In genomic region chr11:119764108-119764874, GRCh38 we compare ENCODE assay signal across 9 cellular contexts. TPM values are rescaled to one million over a fixed set of nuclear protein-coding genes. Genes with fewer than 3 reads are reported as not detected.
A peak's percentile ranks its signal among the peaks of the same experiment; 100 is the strongest.
DNase-seq lines count a peak whose midpoint lies in the region; ATAC-seq and TF ChIP-seq lines count a peak whose summit lies in the region.
"Had no signal": no experiment of that assay in that cellular context is flagged by ENCODE, and none has a peak within 500 bp of the region (broad histone marks: within the 10 kb centered on the region; RNA-seq: fewer than 3 reads in every experiment).

No MANE protein-coding gene starts in this region.

- TF ChIP-seq CTCF in AG10803 (conservative IDR thresholded peaks at IDR 0.05; ENCODE audit: low read length) (no peak), fibroblast of lung (conservative IDR thresholded peaks at IDR 0.05 in 1 of 2, IDR thresholded peaks at IDR 0.05 in 1 of 2; ENCODE audit: low read depth in 1 of 2, low read length in 2 of 2) (no peak), GM20000 (IDR thresholded peaks at IDR 0.05; ENCODE audit: extremely low read depth, missing control alignments) (no peak), MM.1S (IDR thresholded peaks at IDR 0.05; ENCODE audit: low read length) (no peak)

- no peak for ATAC-seq in GM18517 (IDR thresholded peaks at IDR 0.05; ENCODE audit: unreplicated experiment)

- H3K27me3 ChIP-seq in fibroblast of lung (ENCODE audit: control insufficient read depth, insufficient read depth, low read length) (peaks cover 4% of the 10 kb centered on the region), MM.1S (replicated peaks; ENCODE audit: insufficient read depth, low read length) (peaks cover 28% of the 10 kb centered on the region)

- H3K79me2 ChIP-seq in fibroblast of lung (ENCODE audit: control insufficient read depth, insufficient read depth, low read length) (no peaks in the 10 kb centered on the region), MM.1S (ENCODE audit: low read length) (no peaks in the 10 kb centered on the region)

- H2AFZ ChIP-seq in fibroblast of lung (ENCODE audit: low read length): no peak overlapping the region
- H2AFZ ChIP-seq in MM.1S (ENCODE audit: low read length): no peak overlapping the region

- H3K4me3 ChIP-seq in AG10803 (ENCODE audit: low read length) (no peak overlapping the region), fibroblast of lung (replicated peaks in 1 of 4; ENCODE audit: control extremely low read depth in 1 of 4, insufficient read depth in 1 of 4, low read depth in 3 of 4, low read length in 4 of 4) (no peak overlapping the region), MM.1S (ENCODE audit: low read length) (no peak overlapping the region)

- H3K9me2 ChIP-seq in MM.1S (replicated peaks; ENCODE audit: insufficient read depth, low read length): no peaks in the 10 kb centered on the region

- peak; percentile 69 for DNase-seq in AG10803 (ENCODE audit: low read depth)
- peak; percentile 73 for DNase-seq in NCI-H2029 treated with DMSO at 0.1 percent for 48 hours (lab: John Stamatoyannopoulos, UW)
- peak; percentile 18 to 79 for DNase-seq in fibroblast of lung (ENCODE audit: low read depth in 2 of 2)
- peak; percentile 72 for DNase-seq in myocyte (ENCODE audit: low read depth)
- DNase-seq in GM20000 (ENCODE audit: low spot score): no peak
- no peak for DNase-seq in epidermal melanocyte (ENCODE audit: insufficient read length, low spot score)
- no peak for DNase-seq in MM.1S

- H3K36me3 ChIP-seq in fibroblast of lung (ENCODE audit: control insufficient read depth, insufficient read depth, low read length): no peaks in the 10 kb centered on the region
- H3K36me3 ChIP-seq in MM.1S (replicated peaks; ENCODE audit: insufficient read depth, low read length): no peaks in the 10 kb centered on the region

- H3K27ac ChIP-seq in fibroblast of lung (ENCODE audit: insufficient read depth, low read length): no peak overlapping the region
- no peak overlapping the region for H3K27ac ChIP-seq in MM.1S (ENCODE audit: low read length)
- H3K27ac ChIP-seq: C4-2B had no signal

- no peaks in the 10 kb centered on the region for H3K9me3 ChIP-seq in fibroblast of lung (ENCODE audit: control insufficient read depth, insufficient read depth, low read depth, low read length)
- no peaks in the 10 kb centered on the region for H3K9me3 ChIP-seq in MM.1S (replicated peaks; ENCODE audit: insufficient read depth, low read length)

- H3K4me2 ChIP-seq in fibroblast of lung (ENCODE audit: extremely low read depth, insufficient read depth, low read length) (no peak overlapping the region), MM.1S (ENCODE audit: low read depth, low read length) (no peak overlapping the region)

- H3K9ac ChIP-seq in fibroblast of lung (ENCODE audit: insufficient read depth, low read length) (no peak overlapping the region), MM.1S (ENCODE audit: low read length) (no peak overlapping the region)

- H3F3A ChIP-seq in MM.1S (ENCODE audit: insufficient read depth, low read length): no peaks in the 10 kb centered on the region

- no peaks in the 10 kb centered on the region for H4K20me1 ChIP-seq in fibroblast of lung (ENCODE audit: control insufficient read depth, extremely low read depth, insufficient read depth, low read length)
- H4K20me1 ChIP-seq in MM.1S (ENCODE audit: insufficient read depth, low read length): no peaks in the 10 kb centered on the region

- H3K4me1 ChIP-seq in fibroblast of lung (ENCODE audit: control insufficient read depth, extremely low read depth, insufficient read depth, low read length) (peaks cover 2% of the 10 kb centered on the region), MM.1S (ENCODE audit: low read length) (no peaks in the 10 kb centered on the region)

RNA-seq across cellular contexts. Expression of gene NECTIN1, which starts 35.3 kb away (rescaled TPM):
- total RNA-seq in fibroblast of lung: 2.8 and 3.3 TPM in 2 replicates
- 2.0 and 9.2 TPM in 2 replicates for polyA plus RNA-seq in fibroblast of lung
- polyA plus RNA-seq in fibroblast of lung (2012): 3.7 and 10.2 TPM in 2 replicates
- polyA minus RNA-seq in fibroblast of lung (ENCODE audit: low replicate concordance): 21.8 and 42.2 TPM in 2 replicates
- 3.4 and 4.0 TPM in 2 replicates for total RNA-seq in myocyte
- 6.0 TPM for polyA plus RNA-seq in myocyte (2012)

Comparison
In these comparisons a context has a peak if more than half of its experiments do, and no peak if none do; other contexts are left out.
1. DNase-seq: peak in AG10803 (single experiment), NCI-H2029 treated with DMSO at 0.1 percent for 48 hours (single experiment), fibroblast of lung (2 of 2) and myocyte (single experiment); none in GM20000 (single experiment), epidermal melanocyte (single experiment) and MM.1S (single experiment).